16 cellular contexts compared by ENCODE assay signal in genomic region chr19:7927605-7928333, GRCh38. TPM values are rescaled to one million over a fixed set of nuclear protein-coding genes. Genes with fewer than 3 reads are reported as not detected.
DNase-seq lines count a peak whose midpoint lies in the region; ATAC-seq, FAIRE-seq and TF ChIP-seq lines count a peak whose summit lies in the region.
"Had no signal": no experiment of that assay in that cellular context is flagged by ENCODE, and none has a peak within 500 bp of the region (broad histone marks: within the 10 kb centered on the region; RNA-seq: fewer than 3 reads in every experiment).

No MANE protein-coding gene starts in this region.

- intact Hi-C loops in HepG2 (cut with micrococcal nuclease; ENCODE audit: unreplicated experiment): no loop called here

- TF ChIP-seq CTCF in brain microvascular endothelial cell (IDR thresholded peaks at IDR 0.05; ENCODE audit: low read depth, low read length, missing control alignments): no peak
- no peak for TF ChIP-seq CTCF in HepG2 (CRISPR knock-in tag; IDR thresholded peaks at IDR 0.05)

- no peaks in the 10 kb centered on the region for H4K20me1 ChIP-seq in HepG2 (ENCODE audit: insufficient read depth, low read length)

- H3K27ac ChIP-seq in HUES6 (ENCODE audit: low read depth, low read length) (no peak overlapping the region), brain microvascular endothelial cell (peak overlapping the region; percentile 87), HepG2 (ENCODE audit: extremely low read length, insufficient read depth, low read length) (no peak overlapping the region), subcutaneous abdominal adipose tissue (ENCODE audit: low read depth, low read length) (peak overlapping the region; percentile 42)

- WGBS in HepG2 (ENCODE audit: low lambda C conversion rate): 97% methylated on average over 17 of the region's 23 CpGs

- in situ Hi-C loops in brain microvascular endothelial cell (cut with HindIII; ENCODE audit: low pct_ligation_motif_present, low sequenced_read_pairs) (no loop called here), HepG2 (cut with HindIII; ENCODE audit: extremely low pct_ligation_motif_present, low pct_unique_long_range_greater_than_20kb) (no loop called here), G401 (cut with HindIII; ENCODE audit: low sequenced_read_pairs) (no loop called here)

- no peak for FAIRE-seq in HepG2 (lab: Jason Lieb, UNC)

- no TSS peak for BruUV-seq in HepG2 (replicated peaks; lab: Mats Ljungman, UMichigan)

- no peak for TF ChIP-seq RAD21 in HepG2 (CRISPR knock-in tag; IDR thresholded peaks at IDR 0.05)

- no peak for TF ChIP-seq EP300 in HepG2 (IDR thresholded peaks at IDR 0.05; ENCODE audit: low read depth in 2 of 2, low read length in 2 of 2)
- TF ChIP-seq EP300 in HepG2 (CRISPR knock-in tag; IDR thresholded peaks at IDR 0.05; ENCODE audit: borderline replicate concordance): no peak

- ATAC-seq in HepG2: no peak
- ATAC-seq: activated naive CD4-positive, alpha-beta T cell treated with anti-CD3 and anti-CD28 coated beads, Interleukin-2, amount 50 U/mL, for 72 hours; esophagus mucosa had no signal

- H3K4me1 ChIP-seq in HUES6 (ENCODE audit: control insufficient read depth, insufficient read depth, low read length): peaks cover 6% of the 10 kb centered on the region; the same call in 1 of the 2 replicates
- H3K4me1 ChIP-seq in HepG2 (ENCODE audit: insufficient read depth, low read length): no peaks in the 10 kb centered on the region
- peaks cover 2 to 45% (median 30%) of the 10 kb centered on the region in 5 donors for H3K4me1 ChIP-seq in subcutaneous abdominal adipose tissue (ENCODE audit: control insufficient read depth in 5 of 5, insufficient read depth in 5 of 5, low read length in 5 of 5)

- H3K9ac ChIP-seq in HUES6 (ENCODE audit: low read length): peak overlapping the region; percentile 9
- H3K9ac ChIP-seq in HepG2 (ENCODE audit: insufficient read depth, low read depth, low read length): no peak overlapping the region
- H3K9ac ChIP-seq in subcutaneous abdominal adipose tissue (ENCODE audit: low read length in 5 of 5): no peak overlapping the region

- H3K36me3 ChIP-seq in HUES6 (ENCODE audit: control insufficient read depth, insufficient read depth, low read length): peaks cover 31% of the 10 kb centered on the region
- peaks cover 25% of the 10 kb centered on the region for H3K36me3 ChIP-seq in brain microvascular endothelial cell (replicated peaks)
- peaks cover 11 to 24% of the 10 kb centered on the region in 2 experiments; a peak in 4 of 5 replicates for H3K36me3 ChIP-seq in HepG2 (replicated peaks in 1 of 2; ENCODE audit: control insufficient read depth in 1 of 2, insufficient read depth in 2 of 2, low read length in 2 of 2)
- peaks cover 0 to 34% (median 31%) of the 10 kb centered on the region in 5 donors for H3K36me3 ChIP-seq in subcutaneous abdominal adipose tissue (ENCODE audit: control insufficient read depth in 5 of 5, insufficient read depth in 5 of 5, low read length in 5 of 5)

- POLR2A ChIA-PET in HepG2 (lab: Yijun Ruan, JAX): interaction anchor here (4.6 to 5.2 kb wide), 2 partner anchors 8 to 16 kb away, joined by 34 to 57 read pairs; partner anchors contain the start of genes SNAPC2 and TIMM44

- 0 out of 4 replicates have a peak, but pooled peaks of 1 of the 2 experiments have one; percentile 29 for TF ChIP-seq POLR2A in HepG2 (IDR thresholded peaks at IDR 0.05; ENCODE audit: insufficient read depth in 1 of 2, low read depth in 2 of 2, low read length in 2 of 2)

- H2AFZ ChIP-seq in HepG2 (ENCODE audit: low read length): no peak overlapping the region

- DNase-seq in brain microvascular endothelial cell: no peak
- no peak for DNase-seq in HepG2 (ENCODE audit: low spot score)
- DNase-seq in DMS53 treated with DMSO at 0.1 percent for 48 hours (lab: John Stamatoyannopoulos, UW; ENCODE audit: unreplicated experiment): no peak
- DNase-seq in NCI-H1092 (lab: John Stamatoyannopoulos, UW): no peak
- DNase-seq in G401 (ENCODE audit: low spot score): no peak
- DNase-seq in activated T-cell treated with anti-CD3 and anti-CD28 coated beads, Interleukin-2, amount 50 U/mL, for 1 hour: no peak
- DNase-seq: activated CD4-positive, CD25-positive, alpha-beta regulatory T cell treated with anti-CD3 and anti-CD28 coated beads, Interleukin-2, amount 50 U/mL, for 72 hours; DMS79; kidney glomerular epithelial cell; NCI-H1417 treated with DMSO at 0.1 percent for 48 hours; retina had no signal

- no peaks in the 10 kb centered on the region for H3K79me2 ChIP-seq in HepG2 (ENCODE audit: insufficient read depth, low read length)

- H3K4me3 ChIP-seq in HUES6 (ENCODE audit: low read depth, low read length): no peak overlapping the region
- no peak overlapping the region for H3K4me3 ChIP-seq in brain microvascular endothelial cell (ENCODE audit: low read depth, low read length)
- no peak overlapping the region for H3K4me3 ChIP-seq in HepG2 (replicated peaks in 1 of 3; ENCODE audit: insufficient read depth in 1 of 3, low read depth in 2 of 3, low read length in 3 of 3)
- H3K4me3 ChIP-seq in subcutaneous abdominal adipose tissue (ENCODE audit: low read depth in 1 of 5, low read length in 5 of 5): no peak overlapping the region
- H3K4me3 ChIP-seq: HAP-1 had no signal

- H3K27me3 ChIP-seq in HUES6 (ENCODE audit: control insufficient read depth, insufficient read depth, low read length) (no peaks in the 10 kb centered on the region), brain microvascular endothelial cell (replicated peaks) (no peaks in the 10 kb centered on the region), HepG2 (ENCODE audit: control insufficient read depth in 1 of 2, insufficient read depth in 2 of 2, low read length in 2 of 2) (no peaks in the 10 kb centered on the region), subcutaneous abdominal adipose tissue (ENCODE audit: control insufficient read depth in 5 of 5, insufficient read depth in 4 of 5, low read length in 5 of 5) (no peaks in the 10 kb centered on the region)

- no peak overlapping the region for H3K4me2 ChIP-seq in HepG2 (ENCODE audit: low read depth, low read length)

- CTCF ChIA-PET in HepG2 (lab: Yijun Ruan, JAX; ENCODE audit: low intra/inter-chr PET ratio, low total read pairs): no interaction called here

- H3K9me3 ChIP-seq in HUES6 (ENCODE audit: control insufficient read depth, insufficient read depth, low read depth, low read length): no peaks in the 10 kb centered on the region
- no peaks in the 10 kb centered on the region for H3K9me3 ChIP-seq in HepG2 (ENCODE audit: low read length)
- no peaks in the 10 kb centered on the region for H3K9me3 ChIP-seq in subcutaneous abdominal adipose tissue (ENCODE audit: control insufficient read depth in 5 of 5, low read length in 5 of 5)
- H3K9me3 ChIP-seq: HAP-1 had no signal

RNA-seq across cellular contexts. Expression of gene CTXN1, which starts 1.8 kb away (rescaled TPM):
- total RNA-seq in HepG2 (2016; rRNA removed; fragmentation: Illumina TruSeq; extraction: Trizol): 0.11 and 0.36 TPM in 2 replicates
- total RNA-seq in HepG2 (2016; cell fraction: cytosol; rRNA removed; fragmentation: Illumina TruSeq; extraction: Trizol; ENCODE audit: low read depth): 0.35 and 0.71 TPM in 2 replicates
- total RNA-seq in HepG2 (2016; cell fraction: insoluble cytoplasmic fraction; rRNA removed; fragmentation: Illumina TruSeq; extraction: Trizol): 0.15 and 0.26 TPM in 2 replicates
- total RNA-seq in HepG2 (2016; cell fraction: membrane; rRNA removed; fragmentation: Illumina TruSeq; extraction: Trizol): 0.71 and 0.83 TPM in 2 replicates
- total RNA-seq in HepG2 (2016; cell fraction: nucleus; rRNA removed; fragmentation: Illumina TruSeq; extraction: Trizol): not detected in 2 replicates
- polyA plus RNA-seq in HepG2 (2011; rRNA removed): 0.12 TPM in 1 of 2 replicates, not detected in the other
- 0.09 and 0.27 TPM in 2 replicates for polyA plus RNA-seq in HepG2 (2011; cell fraction: cytosol; rRNA removed)
- 0.13 and 0.17 TPM in 2 replicates for polyA plus RNA-seq in HepG2 (2011; cell fraction: nucleus; rRNA removed)
- polyA plus RNA-seq in HepG2 (2012): not detected in 2 replicates
- 4.0 and 4.4 TPM in 2 replicates for polyA plus RNA-seq in HepG2 (2016; cell fraction: cytosol; fragmentation: Illumina TruSeq; extraction: Trizol; ENCODE audit: low read depth)
- 1.2 and 1.6 TPM in 2 replicates for polyA plus RNA-seq in HepG2 (2016; cell fraction: insoluble cytoplasmic fraction; fragmentation: Illumina TruSeq; extraction: Trizol; ENCODE audit: low read depth)
- polyA plus RNA-seq in HepG2 (2016; cell fraction: membrane; fragmentation: Illumina TruSeq; extraction: Trizol; ENCODE audit: low read depth): 3.9 and 4.4 TPM in 2 replicates
- polyA plus RNA-seq in HepG2 (2016; cell fraction: nucleus; fragmentation: Illumina TruSeq; extraction: Trizol; ENCODE audit: insufficient read depth, low read depth): 0.75 and 1.4 TPM in 2 replicates
- 0.12 and 1.4 TPM in 2 replicates for polyA minus RNA-seq in HepG2 (2011; rRNA and poly(A)+ RNA removed; ENCODE audit: low replicate concordance)
- 0.62 TPM in 1 of 2 replicates, not detected in the other for polyA minus RNA-seq in HepG2 (2011; cell fraction: cytosol; rRNA and poly(A)+ RNA removed)
- 0.39 TPM in 1 of 2 replicates, not detected in the other for polyA minus RNA-seq in HepG2 (2011; cell fraction: nucleus; rRNA and poly(A)+ RNA removed)
- total RNA-seq in G401 (2014; rRNA removed; shearing (Covaris generic)): 27.0 and 27.3 TPM in 2 replicates
- total RNA-seq: esophagus mucosa had no signal

RNA-seq across cellular contexts. Expression of gene SNAPC2, which starts 7.6 kb away (rescaled TPM):
- 9.5 and 10.2 TPM in 2 replicates for total RNA-seq in HepG2 (2016; rRNA removed; fragmentation: Illumina TruSeq; extraction: Trizol)
- 3.3 and 4.0 TPM in 2 replicates for total RNA-seq in HepG2 (2016; cell fraction: cytosol; rRNA removed; fragmentation: Illumina TruSeq; extraction: Trizol; ENCODE audit: low read depth)
- 8.2 and 10.9 TPM in 2 replicates for total RNA-seq in HepG2 (2016; cell fraction: insoluble cytoplasmic fraction; rRNA removed; fragmentation: Illumina TruSeq; extraction: Trizol)
- total RNA-seq in HepG2 (2016; cell fraction: membrane; rRNA removed; fragmentation: Illumina TruSeq; extraction: Trizol): 6.9 and 7.4 TPM in 2 replicates
- total RNA-seq in HepG2 (2016; cell fraction: nucleus; rRNA removed; fragmentation: Illumina TruSeq; extraction: Trizol): 3.7 and 5.2 TPM in 2 replicates
- polyA plus RNA-seq in HepG2 (2011; rRNA removed): 12.7 and 14.9 TPM in 2 replicates
- polyA plus RNA-seq in HepG2 (2011; cell fraction: cytosol; rRNA removed): 8.4 and 15.7 TPM in 2 replicates
- polyA plus RNA-seq in HepG2 (2011; cell fraction: nucleus; rRNA removed): 12.8 and 13.8 TPM in 2 replicates
- 11.7 and 16.4 TPM in 2 replicates for polyA plus RNA-seq in HepG2 (2012)
- polyA plus RNA-seq in HepG2 (2016; cell fraction: cytosol; fragmentation: Illumina TruSeq; extraction: Trizol; ENCODE audit: low read depth): 3.7 and 4.1 TPM in 2 replicates
- polyA plus RNA-seq in HepG2 (2016; cell fraction: insoluble cytoplasmic fraction; fragmentation: Illumina TruSeq; extraction: Trizol; ENCODE audit: low read depth): 11.2 and 15.9 TPM in 2 replicates
- 6.9 and 8.4 TPM in 2 replicates for polyA plus RNA-seq in HepG2 (2016; cell fraction: membrane; fragmentation: Illumina TruSeq; extraction: Trizol; ENCODE audit: low read depth)
- 13.1 and 13.7 TPM in 2 replicates for polyA plus RNA-seq in HepG2 (2016; cell fraction: nucleus; fragmentation: Illumina TruSeq; extraction: Trizol; ENCODE audit: insufficient read depth, low read depth)
- 8.5 and 12.6 TPM in 2 replicates for polyA minus RNA-seq in HepG2 (2011; rRNA and poly(A)+ RNA removed; ENCODE audit: low replicate concordance)
- polyA minus RNA-seq in HepG2 (2011; cell fraction: cytosol; rRNA and poly(A)+ RNA removed): 7.2 and 7.8 TPM in 2 replicates
- polyA minus RNA-seq in HepG2 (2011; cell fraction: nucleus; rRNA and poly(A)+ RNA removed): 1.7 and 4.4 TPM in 2 replicates
- total RNA-seq in G401 (2014; rRNA removed; shearing (Covaris generic)): 35.1 and 37.8 TPM in 2 replicates

RNA-seq across cellular contexts. Expression of gene TGFBR3L, which starts 13.1 kb away (rescaled TPM):
- total RNA-seq in HepG2 (2016; rRNA removed; fragmentation: Illumina TruSeq; extraction: Trizol): 0.83 and 1.0 TPM in 2 replicates
- total RNA-seq in HepG2 (2016; cell fraction: cytosol; rRNA removed; fragmentation: Illumina TruSeq; extraction: Trizol; ENCODE audit: low read depth): 3.2 and 3.7 TPM in 2 replicates
- total RNA-seq in HepG2 (2016; cell fraction: insoluble cytoplasmic fraction; rRNA removed; fragmentation: Illumina TruSeq; extraction: Trizol): 0.56 and 1.1 TPM in 2 replicates
- total RNA-seq in HepG2 (2016; cell fraction: membrane; rRNA removed; fragmentation: Illumina TruSeq; extraction: Trizol): 1.6 and 2.1 TPM in 2 replicates
- total RNA-seq in HepG2 (2016; cell fraction: nucleus; rRNA removed; fragmentation: Illumina TruSeq; extraction: Trizol): 0.81 TPM in 1 of 2 replicates, not detected in the other
- 0.14 and 0.20 TPM in 2 replicates for polyA plus RNA-seq in HepG2 (2011; rRNA removed)
- polyA plus RNA-seq in HepG2 (2011; cell fraction: cytosol; rRNA removed): 0.25 and 0.55 TPM in 2 replicates
- polyA plus RNA-seq in HepG2 (2011; cell fraction: nucleus; rRNA removed): 1.0 and 1.6 TPM in 2 replicates
- polyA plus RNA-seq in HepG2 (2012): 0.25 and 0.69 TPM in 2 replicates
- polyA plus RNA-seq in HepG2 (2016; cell fraction: cytosol; fragmentation: Illumina TruSeq; extraction: Trizol; ENCODE audit: low read depth): 7.2 and 8.1 TPM in 2 replicates
- 0.49 and 1.4 TPM in 2 replicates for polyA plus RNA-seq in HepG2 (2016; cell fraction: insoluble cytoplasmic fraction; fragmentation: Illumina TruSeq; extraction: Trizol; ENCODE audit: low read depth)
- 4.1 and 4.2 TPM in 2 replicates for polyA plus RNA-seq in HepG2 (2016; cell fraction: membrane; fragmentation: Illumina TruSeq; extraction: Trizol; ENCODE audit: low read depth)
- 0.90 and 1.3 TPM in 2 replicates for polyA plus RNA-seq in HepG2 (2016; cell fraction: nucleus; fragmentation: Illumina TruSeq; extraction: Trizol; ENCODE audit: insufficient read depth, low read depth)
- 0.30 and 1.5 TPM in 2 replicates for polyA minus RNA-seq in HepG2 (2011; rRNA and poly(A)+ RNA removed; ENCODE audit: low replicate concordance)
- not detected in 2 replicates for polyA minus RNA-seq in HepG2 (2011; cell fraction: cytosol; rRNA and poly(A)+ RNA removed)
- not detected in 2 replicates for polyA minus RNA-seq in HepG2 (2011; cell fraction: nucleus; rRNA and poly(A)+ RNA removed)
- not detected in 2 replicates for total RNA-seq in G401 (2014; rRNA removed; shearing (Covaris generic))

RNA-seq across cellular contexts. Expression of gene TIMM44, which starts 15.7 kb away (rescaled TPM):
- 71.5 and 72.6 TPM in 2 replicates for total RNA-seq in HepG2 (2016; rRNA removed; fragmentation: Illumina TruSeq; extraction: Trizol)
- total RNA-seq in HepG2 (2016; cell fraction: cytosol; rRNA removed; fragmentation: Illumina TruSeq; extraction: Trizol; ENCODE audit: low read depth): 23.8 and 25.0 TPM in 2 replicates
- total RNA-seq in HepG2 (2016; cell fraction: insoluble cytoplasmic fraction; rRNA removed; fragmentation: Illumina TruSeq; extraction: Trizol): 59.2 and 70.8 TPM in 2 replicates
- 31.0 and 35.7 TPM in 2 replicates for total RNA-seq in HepG2 (2016; cell fraction: membrane; rRNA removed; fragmentation: Illumina TruSeq; extraction: Trizol)
- total RNA-seq in HepG2 (2016; cell fraction: nucleus; rRNA removed; fragmentation: Illumina TruSeq; extraction: Trizol): 41.7 and 54.7 TPM in 2 replicates
- polyA plus RNA-seq in HepG2 (2011; rRNA removed): 42.9 and 49.4 TPM in 2 replicates
- polyA plus RNA-seq in HepG2 (2011; cell fraction: cytosol; rRNA removed): 40.3 and 70.3 TPM in 2 replicates
- 178 and 215 TPM in 2 replicates for polyA plus RNA-seq in HepG2 (2011; cell fraction: nucleus; rRNA removed)
- polyA plus RNA-seq in HepG2 (2012): 41.7 and 52.2 TPM in 2 replicates
- polyA plus RNA-seq in HepG2 (2016; cell fraction: cytosol; fragmentation: Illumina TruSeq; extraction: Trizol; ENCODE audit: low read depth): 15.4 and 19.2 TPM in 2 replicates
- polyA plus RNA-seq in HepG2 (2016; cell fraction: insoluble cytoplasmic fraction; fragmentation: Illumina TruSeq; extraction: Trizol; ENCODE audit: low read depth): 61.4 and 63.3 TPM in 2 replicates
- polyA plus RNA-seq in HepG2 (2016; cell fraction: membrane; fragmentation: Illumina TruSeq; extraction: Trizol; ENCODE audit: low read depth): 24.0 and 26.3 TPM in 2 replicates
- 95.7 and 103 TPM in 2 replicates for polyA plus RNA-seq in HepG2 (2016; cell fraction: nucleus; fragmentation: Illumina TruSeq; extraction: Trizol; ENCODE audit: insufficient read depth, low read depth)
- 45.9 and 52.0 TPM in 2 replicates for polyA minus RNA-seq in HepG2 (2011; rRNA and poly(A)+ RNA removed; ENCODE audit: low replicate concordance)
- 25.5 and 34.2 TPM in 2 replicates for polyA minus RNA-seq in HepG2 (2011; cell fraction: cytosol; rRNA and poly(A)+ RNA removed)
- polyA minus RNA-seq in HepG2 (2011; cell fraction: nucleus; rRNA and poly(A)+ RNA removed): 41.6 and 45.6 TPM in 2 replicates
- 100 and 168 TPM in 2 replicates for total RNA-seq in G401 (2014; rRNA removed; shearing (Covaris generic))

RNA-seq across cellular contexts. Expression of gene MAP2K7, which starts 24.1 kb away (rescaled TPM):
- 8.7 and 10.8 TPM in 2 replicates for total RNA-seq in HepG2 (2016; rRNA removed; fragmentation: Illumina TruSeq; extraction: Trizol)
- total RNA-seq in HepG2 (2016; cell fraction: cytosol; rRNA removed; fragmentation: Illumina TruSeq; extraction: Trizol; ENCODE audit: low read depth): 3.9 and 4.1 TPM in 2 replicates
- 7.6 and 11.7 TPM in 2 replicates for total RNA-seq in HepG2 (2016; cell fraction: insoluble cytoplasmic fraction; rRNA removed; fragmentation: Illumina TruSeq; extraction: Trizol)
- total RNA-seq in HepG2 (2016; cell fraction: membrane; rRNA removed; fragmentation: Illumina TruSeq; extraction: Trizol): 11.5 and 13.1 TPM in 2 replicates
- total RNA-seq in HepG2 (2016; cell fraction: nucleus; rRNA removed; fragmentation: Illumina TruSeq; extraction: Trizol): 8.3 and 8.5 TPM in 2 replicates
- 9.0 and 14.8 TPM in 2 replicates for polyA plus RNA-seq in HepG2 (2011; rRNA removed)
- polyA plus RNA-seq in HepG2 (2011; cell fraction: cytosol; rRNA removed): 8.8 and 11.2 TPM in 2 replicates
- polyA plus RNA-seq in HepG2 (2011; cell fraction: nucleus; rRNA removed): 42.0 and 50.6 TPM in 2 replicates
- polyA plus RNA-seq in HepG2 (2012): 17.3 and 19.9 TPM in 2 replicates
- 3.9 and 4.4 TPM in 2 replicates for polyA plus RNA-seq in HepG2 (2016; cell fraction: cytosol; fragmentation: Illumina TruSeq; extraction: Trizol; ENCODE audit: low read depth)
- 10.5 and 15.1 TPM in 2 replicates for polyA plus RNA-seq in HepG2 (2016; cell fraction: insoluble cytoplasmic fraction; fragmentation: Illumina TruSeq; extraction: Trizol; ENCODE audit: low read depth)
- polyA plus RNA-seq in HepG2 (2016; cell fraction: membrane; fragmentation: Illumina TruSeq; extraction: Trizol; ENCODE audit: low read depth): 8.5 and 10.6 TPM in 2 replicates
- polyA plus RNA-seq in HepG2 (2016; cell fraction: nucleus; fragmentation: Illumina TruSeq; extraction: Trizol; ENCODE audit: insufficient read depth, low read depth): 25.7 and 31.5 TPM in 2 replicates
- 17.6 and 23.5 TPM in 2 replicates for polyA minus RNA-seq in HepG2 (2011; rRNA and poly(A)+ RNA removed; ENCODE audit: low replicate concordance)
- 10.0 and 13.0 TPM in 2 replicates for polyA minus RNA-seq in HepG2 (2011; cell fraction: cytosol; rRNA and poly(A)+ RNA removed)
- 11.2 and 11.7 TPM in 2 replicates for polyA minus RNA-seq in HepG2 (2011; cell fraction: nucleus; rRNA and poly(A)+ RNA removed)
- total RNA-seq in G401 (2014; rRNA removed; shearing (Covaris generic)): 14.2 and 16.2 TPM in 2 replicates

Comparison
In these comparisons a context has a peak if more than half of its experiments do, and no peak if none do; other contexts are left out.
1. H3K27ac ChIP-seq: peak in brain microvascular endothelial cell (single experiment) and subcutaneous abdominal adipose tissue (single experiment); none in HUES6 (single experiment) and HepG2 (single experiment).
2. RNA of gene CTXN1, which starts 1.8 kb away (total RNA-seq): 27.0 to 27.3 TPM in G401; 0.11 to 0.83 TPM in HepG2; every median in the first group is over 10 times any median in the second.